ENCODE assay signal across 24 cellular contexts in genomic region chr5:139283252-139284166, GRCh38. TPM values are rescaled to one million over a fixed set of nuclear protein-coding genes. Genes with fewer than 3 reads are reported as not detected.
DNase-seq lines count a peak whose midpoint lies in the region; ATAC-seq, FAIRE-seq and TF ChIP-seq lines count a peak whose summit lies in the region.
"Had no signal": no experiment of that assay in that cellular context is flagged by ENCODE, and none has a peak within 500 bp of the region (broad histone marks: within the 10 kb centered on the region; RNA-seq: fewer than 3 reads in every experiment).

No MANE protein-coding gene starts in this region.

- H3K9me3 Mint-ChIP-seq in activated CD8-positive, alpha-beta T cell treated with anti-CD3 and anti-CD28 coated beads for 36 hours: no peaks in the 10 kb centered on the region
- no peaks in the 10 kb centered on the region for H3K9me3 Mint-ChIP-seq in activated CD8-positive, alpha-beta T cell treated with anti-CD3 and anti-CD28 coated beads, Interleukin-2, amount 10 ng/mL, durations not matched to agents 7 days and 5 days (ENCODE audit: insufficient read depth)
- no peaks in the 10 kb centered on the region for H3K9me3 Mint-ChIP-seq in HFFc6
- peaks cover 9% of the 10 kb centered on the region for H3K9me3 Mint-ChIP-seq in nephron progenitor cell
- no peaks in the 10 kb centered on the region for H3K9me3 Mint-ChIP-seq in progenitor cell of endocrine pancreas (ENCODE audit: low read depth)
- H3K9me3 Mint-ChIP-seq: natural killer cell treated with Interleukin-12 subunit alpha and Interleukin-12 subunit beta and Interleukin-15 and Interleukin-18, amount 100 ng/mL, for 72 hours had no signal

- no peak overlapping the region for H3K4me3 Mint-ChIP-seq in activated CD8-positive, alpha-beta T cell treated with anti-CD3 and anti-CD28 coated beads for 36 hours
- no peak overlapping the region for H3K4me3 Mint-ChIP-seq in activated CD8-positive, alpha-beta T cell treated with anti-CD3 and anti-CD28 coated beads, Interleukin-2, amount 10 ng/mL, durations not matched to agents 7 days and 5 days
- no peak overlapping the region for H3K4me3 Mint-ChIP-seq in HFFc6
- no peak overlapping the region for H3K4me3 Mint-ChIP-seq in nephron progenitor cell
- H3K4me3 Mint-ChIP-seq in progenitor cell of endocrine pancreas (ENCODE audit: low read depth): no peak overlapping the region
- H3K4me3 Mint-ChIP-seq: mesothelial cell of epicardium; natural killer cell treated with Interleukin-12 subunit alpha and Interleukin-12 subunit beta and Interleukin-15 and Interleukin-18, amount 100 ng/mL, for 72 hours had no signal

- H3K27me3 Mint-ChIP-seq in activated CD8-positive, alpha-beta T cell treated with anti-CD3 and anti-CD28 coated beads for 36 hours: no peaks in the 10 kb centered on the region
- H3K27me3 Mint-ChIP-seq in activated CD8-positive, alpha-beta T cell treated with anti-CD3 and anti-CD28 coated beads, Interleukin-2, amount 10 ng/mL, durations not matched to agents 7 days and 5 days (ENCODE audit: low read depth): no peaks in the 10 kb centered on the region
- no peaks in the 10 kb centered on the region for H3K27me3 Mint-ChIP-seq in HFFc6 (ENCODE audit: insufficient read depth)
- no peaks in the 10 kb centered on the region for H3K27me3 Mint-ChIP-seq in nephron progenitor cell (ENCODE audit: low read depth, poor library complexity)
- no peaks in the 10 kb centered on the region for H3K27me3 Mint-ChIP-seq in progenitor cell of endocrine pancreas
- H3K27me3 Mint-ChIP-seq: natural killer cell treated with Interleukin-12 subunit alpha and Interleukin-12 subunit beta and Interleukin-15 and Interleukin-18, amount 100 ng/mL, for 72 hours had no signal

- intact Hi-C loops in activated CD8-positive, alpha-beta T cell treated with anti-CD3 and anti-CD28 coated beads for 36 hours (cut with micrococcal nuclease): loop anchor here (10.0 kb wide), 1 partner anchor 311 kb away; no protein-coding TSS in a partner anchor
- intact Hi-C loops in GM12878 (cut with micrococcal nuclease; ENCODE audit: unreplicated experiment): no loop called here

- peaks cover 8% of the 10 kb centered on the region; the same call in 1 of the 2 replicates for H3K4me1 ChIP-seq in GM12878 (ENCODE audit: control insufficient read depth, insufficient read depth, low read length)
- H3K4me1 ChIP-seq: left lung, sigmoid colon, uterus had no signal

- no peaks in the 10 kb centered on the region for H3K27me3 ChIP-seq in GM12878 (replicated peaks in 1 of 2; ENCODE audit: control insufficient read depth in 2 of 2, insufficient read depth in 2 of 2, low read length in 1 of 2)
- H3K27me3 ChIP-seq: left lung, pancreas, sigmoid colon, uterus had no signal

- H3K79me2 ChIP-seq in GM12878 (ENCODE audit: control insufficient read depth, insufficient read depth, low read length): peaks cover 29% of the 10 kb centered on the region

- H3K4me1 Mint-ChIP-seq in activated CD8-positive, alpha-beta T cell treated with anti-CD3 and anti-CD28 coated beads for 36 hours (ENCODE audit: low read depth): peaks cover 33% of the 10 kb centered on the region
- H3K4me1 Mint-ChIP-seq in activated CD8-positive, alpha-beta T cell treated with anti-CD3 and anti-CD28 coated beads, Interleukin-2, amount 10 ng/mL, durations not matched to agents 7 days and 5 days (ENCODE audit: low read depth): peaks cover 28% of the 10 kb centered on the region
- H3K4me1 Mint-ChIP-seq in HFFc6 (ENCODE audit: low read depth) (peaks cover 31% of the 10 kb centered on the region), nephron progenitor cell (no peaks in the 10 kb centered on the region), progenitor cell of endocrine pancreas (ENCODE audit: low read depth) (peaks cover 3% of the 10 kb centered on the region)
- H3K4me1 Mint-ChIP-seq: mesothelial cell of epicardium had no signal

- POLR2A ChIA-PET in activated CD8-positive, alpha-beta T cell treated with anti-CD3 and anti-CD28 coated beads for 36 hours (lab: Charles Lee): interaction anchor here (0.6 to 30.1 kb wide), 5 partner anchors 3 to 70 kb away, joined by 3 to 384 read pairs (median 4); partner anchors contain the start of gene MATR3
- POLR2A ChIA-PET in activated CD8-positive, alpha-beta T cell treated with anti-CD3 and anti-CD28 coated beads, Interleukin-2, amount 10 ng/mL, durations not matched to agents 7 days and 5 days (lab: Charles Lee): interaction anchor here (2.0 kb wide), 1 partner anchor 10 kb away, joined by 6 read pairs; the partner anchor contains the start of gene MATR3
- POLR2A ChIA-PET in GM12878 (lab: Charles Lee) (interaction anchor here (1.5 to 1.7 kb wide), 3 partner anchors 8 to 86 kb away, joined by 3 to 9 read pairs (median 6); partner anchors contain the start of gene MATR3), HEK293T (lab: Yijun Ruan, JAX) (no interaction called here)

- H3K9ac ChIP-seq in GM12878 (ENCODE audit: control insufficient read depth, insufficient read depth, low read length): no peak overlapping the region

- TF ChIP-seq RAD21 in GM12878 (IDR thresholded peaks at IDR 0.05; ENCODE audit: insufficient read depth, low read depth, low read length): no peak

- H3K36me3 ChIP-seq in GM12878 (ENCODE audit: control insufficient read depth in 2 of 2, insufficient read depth in 2 of 2, low read length in 1 of 2): peaks cover 10 to 38% of the 10 kb centered on the region in 2 experiments
- H3K36me3 ChIP-seq: uterus had no signal

- no peak for ATAC-seq in activated CD8-positive, alpha-beta T cell treated with anti-CD3 and anti-CD28 coated beads for 36 hours
- no peak for ATAC-seq in activated CD8-positive, alpha-beta T cell treated with anti-CD3 and anti-CD28 coated beads, Interleukin-2, amount 10 ng/mL, durations not matched to agents 7 days and 5 days
- ATAC-seq in GM12878: no peak
- ATAC-seq: left lung, pancreas had no signal

- no peak for TF ChIP-seq EP300 in GM12878 (IDR thresholded peaks at IDR 0.05; ENCODE audit: borderline replicate concordance in 1 of 2, control insufficient read depth in 1 of 2, low read depth in 2 of 2, low read length in 2 of 2)

- 42% methylated on average over 2 of the region's 3 CpGs for WGBS in GM12878 (ENCODE audit: insufficient coverage, insufficient replicate concordance, low lambda C conversion rate, missing lambda C conversion rate)

- in situ Hi-C loops in GM12878 (cut with MboI): no loop called here

- peak overlapping the region; percentile 11 for H3K27ac Mint-ChIP-seq in activated CD8-positive, alpha-beta T cell treated with anti-CD3 and anti-CD28 coated beads for 36 hours
- H3K27ac Mint-ChIP-seq in activated CD8-positive, alpha-beta T cell treated with anti-CD3 and anti-CD28 coated beads, Interleukin-2, amount 10 ng/mL, durations not matched to agents 7 days and 5 days: no peak overlapping the region
- H3K27ac Mint-ChIP-seq in HFFc6: peak overlapping the region; percentile 38
- H3K27ac Mint-ChIP-seq in nephron progenitor cell: peak overlapping the region; percentile 31
- H3K27ac Mint-ChIP-seq in progenitor cell of endocrine pancreas: no peak overlapping the region
- H3K27ac Mint-ChIP-seq: mesothelial cell of epicardium; natural killer cell treated with Interleukin-12 subunit alpha and Interleukin-12 subunit beta and Interleukin-15 and Interleukin-18, amount 100 ng/mL, for 72 hours had no signal

- SMC1A ChIA-PET in GM12878 (lab: Charles Lee; ENCODE audit: uncharacterized antibody, unreplicated experiment): interaction anchor here (0.9 to 1.5 kb wide), 3 partner anchors 15 to 108 kb away, joined by 3 to 4 read pairs (median 3); no protein-coding TSS in a partner anchor

- H3K4me2 ChIP-seq in GM12878 (ENCODE audit: control insufficient read depth, insufficient read depth): no peak overlapping the region

- H3K9me3 ChIP-seq in GM12878 (replicated peaks; ENCODE audit: control insufficient read depth, insufficient read depth, low read length): no peaks in the 10 kb centered on the region
- H3K9me3 ChIP-seq: left lung, pancreas, sigmoid colon had no signal

- H2AFZ ChIP-seq in GM12878 (ENCODE audit: control insufficient read depth, low read depth, low read length): no peak overlapping the region

- CTCF ChIA-PET in activated CD8-positive, alpha-beta T cell treated with anti-CD3 and anti-CD28 coated beads for 36 hours (lab: Charles Lee): interaction anchor here (1.1 kb wide), 1 partner anchor 14 kb away, joined by 3 read pairs; no protein-coding TSS in a partner anchor
- CTCF ChIA-PET in activated CD8-positive, alpha-beta T cell treated with anti-CD3 and anti-CD28 coated beads, Interleukin-2, amount 10 ng/mL, durations not matched to agents 7 days and 5 days (lab: Charles Lee): interaction anchor here (1.4 kb wide), 1 partner anchor 10 kb away, joined by 5 read pairs; the partner anchor contains the start of gene MATR3
- CTCF ChIA-PET in GM12878 (lab: Yijun Ruan, JAX) (no interaction called here), HEK293T (lab: Yijun Ruan, JAX) (no interaction called here)

- FAIRE-seq in GM12878 (lab: Jason Lieb, UNC): no peak
- FAIRE-seq: D721Med, HTR-8/SVneo, pancreas had no signal

- no peak for TF ChIP-seq CTCF in activated CD8-positive, alpha-beta T cell treated with anti-CD3 and anti-CD28 coated beads for 36 hours (IDR thresholded peaks at IDR 0.05)
- TF ChIP-seq CTCF in HFFc6 (IDR thresholded peaks at IDR 0.05) (no peak), GM12878 (IDR thresholded peaks at IDR 0.05 in 2 of 3, conservative IDR thresholded peaks at IDR 0.05 in 1 of 3; ENCODE audit: control insufficient read depth in 2 of 3, extremely low read depth in 1 of 3, insufficient read depth in 1 of 3, low read depth in 3 of 3, low read length in 3 of 3) (no peak), nephron progenitor cell (IDR thresholded peaks at IDR 0.05) (no peak), progenitor cell of endocrine pancreas (IDR thresholded peaks at IDR 0.05; ENCODE audit: unreplicated experiment) (no peak)

- DNase-seq in activated CD8-positive, alpha-beta T cell treated with anti-CD3 and anti-CD28 coated beads for 36 hours: no peak
- no peak for DNase-seq in activated CD8-positive, alpha-beta T cell treated with anti-CD3 and anti-CD28 coated beads, Interleukin-2, amount 10 ng/mL, durations not matched to agents 7 days and 5 days
- DNase-seq in HFFc6: no peak
- no peak for DNase-seq in GM12878 (ENCODE audit: low read depth, low spot score)
- no peak for DNase-seq in nephron progenitor cell
- DNase-seq in HEK293T (ENCODE audit: extremely low spot score): no peak
- DNase-seq in progenitor cell of endocrine pancreas (ENCODE audit: low spot score, unreplicated experiment): no peak
- DNase-seq in mesenteric fat pad (ENCODE audit: low spot score): no peak
- DNase-seq: activated gamma-delta T cell treated with Interleukin-2 at 50 U/mL for 16 hours; aorta; left lung; NCI-H1048; NCI-H187 treated with DMSO at 0.1 percent for 48 hours; NCI-H226; NCI-H774; pancreas; sigmoid colon; stimulated activated CD8-positive, alpha-beta memory T cell treated with anti-CD3 and anti-CD28 coated beads, Interleukin-4, amount 100 ng/mL, for 48 hours; uterus had no signal

- RAD21 ChIA-PET in GM12878 (lab: Charles Lee; ENCODE audit: unreplicated experiment): interaction anchor here (0.9 kb wide), 1 partner anchor 14 kb away, joined by 3 read pairs; no protein-coding TSS in a partner anchor

- H3K36me3 Mint-ChIP-seq in activated CD8-positive, alpha-beta T cell treated with anti-CD3 and anti-CD28 coated beads for 36 hours (ENCODE audit: low read depth): peaks cover 70% of the 10 kb centered on the region
- H3K36me3 Mint-ChIP-seq in activated CD8-positive, alpha-beta T cell treated with anti-CD3 and anti-CD28 coated beads, Interleukin-2, amount 10 ng/mL, durations not matched to agents 7 days and 5 days (ENCODE audit: low read depth): peaks cover 69% of the 10 kb centered on the region
- H3K36me3 Mint-ChIP-seq in HFFc6 (ENCODE audit: low read depth) (peaks cover 61% of the 10 kb centered on the region), nephron progenitor cell (ENCODE audit: low read depth) (peaks cover 76% of the 10 kb centered on the region), progenitor cell of endocrine pancreas (ENCODE audit: insufficient read depth) (peaks cover 12% of the 10 kb centered on the region)

- no peak for TF ChIP-seq POLR2A in GM12878 (IDR thresholded peaks at IDR 0.05; ENCODE audit: low read depth, low read length)

- H3K4me3 ChIP-seq in GM12878: no peak overlapping the region
- H3K4me3 ChIP-seq: left lung, pancreas, sigmoid colon, uterus had no signal

- H3K27ac ChIP-seq in GM12878 (ENCODE audit: control insufficient read depth, insufficient read depth): peak overlapping the region; percentile 10; the same call in 1 of the 2 replicates
- H3K27ac ChIP-seq: epithelial cell of prostate, left lung, pancreas, sigmoid colon, uterus had no signal

- TSS peak; percentile 1 for BruUV-seq in GM12878 (replicated peaks; lab: Mats Ljungman, UMichigan)

- H4K20me1 ChIP-seq in GM12878 (ENCODE audit: control insufficient read depth, insufficient read depth): no peaks in the 10 kb centered on the region

RNA-seq across cellular contexts. Expression of gene MATR3, which starts 10.0 kb away (rescaled TPM):
- total RNA-seq in activated CD8-positive, alpha-beta T cell treated with anti-CD3 and anti-CD28 coated beads for 36 hours: 100 to 1,000 TPM; 181 to 209 TPM
- total RNA-seq in activated CD8-positive, alpha-beta T cell treated with anti-CD3 and anti-CD28 coated beads, Interleukin-2, amount 10 ng/mL, durations not matched to agents 7 days and 5 days: 100 to 1,000 TPM; 174 to 176 TPM
- 100 to 1,000 TPM; 117 to 179 (median 140) TPM for total RNA-seq in HFFc6 (2021; fragmentation: NEBNext Ultra II Directional; extraction: Animal tissue kit (Norgen Biotek cat#: 25700))
- 599 and 630 TPM in 2 replicates for total RNA-seq in GM12878 (2013; cell fraction: nucleolus; rRNA removed)
- total RNA-seq in GM12878 (2014; rRNA removed) (134 and 173 TPM in 2 replicates), GM12878 (2014; rRNA removed; fragmentation: Illumina TruSeq; extraction: Trizol) (394 and 401 TPM in 2 replicates), GM12878 (2021) (180 and 213 TPM in 2 replicates), progenitor cell of endocrine pancreas (324 and 336 TPM in 2 replicates), mesenteric fat pad (115 TPM)
- polyA plus RNA-seq in GM12878 (2011; ENCODE audit: low read depth): 70.2 TPM
- polyA plus RNA-seq in GM12878 (2011; rRNA removed) (230 and 407 TPM in 2 replicates), GM12878 (2014; fragmentation: Illumina TruSeq; extraction: Trizol) (276 and 414 TPM in 2 replicates), GM12878 (2014; fragmentation: Nextera tagmentation; extraction: Ambion mirVana) (100 to 1,000 TPM; 149 to 187 TPM), GM12878 (2014; rRNA removed) (194 and 201 TPM in 2 replicates), GM12878 (2016; fragmentation: Nextera tagmentation; extraction: Ambion mirVana) (100 to 1,000 TPM; 347 to 380 TPM)
- polyA plus RNA-seq in GM12878 (2011; cell fraction: cytosol; rRNA removed): 102 and 125 TPM in 2 replicates
- 123 and 141 TPM in 2 replicates for polyA plus RNA-seq in GM12878 (2011; cell fraction: nucleus; rRNA removed)
- polyA plus RNA-seq in GM12878 (2012): 146 and 152 TPM in 2 replicates
- polyA minus RNA-seq in GM12878 (2011; rRNA and poly(A)+ RNA removed): 284 and 298 TPM in 2 replicates
- 79.1 and 117 TPM in 2 replicates for polyA minus RNA-seq in GM12878 (2011; cell fraction: cytosol; rRNA and poly(A)+ RNA removed)
- 110 and 161 TPM in 2 replicates for polyA minus RNA-seq in GM12878 (2011; cell fraction: nucleus; rRNA and poly(A)+ RNA removed)

RNA-seq across cellular contexts. Expression of gene PAIP2, which starts 58.1 kb away (rescaled TPM):
- 100 to 1,000 TPM; 110 to 113 TPM for total RNA-seq in activated CD8-positive, alpha-beta T cell treated with anti-CD3 and anti-CD28 coated beads for 36 hours
- 10 to 100 TPM; 90.7 to 93.5 TPM for total RNA-seq in activated CD8-positive, alpha-beta T cell treated with anti-CD3 and anti-CD28 coated beads, Interleukin-2, amount 10 ng/mL, durations not matched to agents 7 days and 5 days
- 10 to 100 TPM; 55.1 to 64.8 (median 59.8) TPM for total RNA-seq in HFFc6 (2021; fragmentation: NEBNext Ultra II Directional; extraction: Animal tissue kit (Norgen Biotek cat#: 25700))
- 42.6 and 50.2 TPM in 2 replicates for total RNA-seq in GM12878 (2013; cell fraction: nucleolus; rRNA removed)
- total RNA-seq in GM12878 (2014; rRNA removed): 49.9 and 55.2 TPM in 2 replicates
- 57.6 and 58.4 TPM in 2 replicates for total RNA-seq in GM12878 (2014; rRNA removed; fragmentation: Illumina TruSeq; extraction: Trizol)
- total RNA-seq in GM12878 (2021): 60.5 and 71.1 TPM in 2 replicates
- polyA plus RNA-seq in GM12878 (2011; ENCODE audit: low read depth): 70.0 TPM
- polyA plus RNA-seq in GM12878 (2011; rRNA removed): 143 and 198 TPM in 2 replicates
- 55.0 and 60.8 TPM in 2 replicates for polyA plus RNA-seq in GM12878 (2011; cell fraction: cytosol; rRNA removed)
- polyA plus RNA-seq in GM12878 (2011; cell fraction: nucleus; rRNA removed): 32.5 and 35.7 TPM in 2 replicates
- 95.1 and 144 TPM in 2 replicates for polyA plus RNA-seq in GM12878 (2012)
- 105 and 125 TPM in 2 replicates for polyA plus RNA-seq in GM12878 (2014; fragmentation: Illumina TruSeq; extraction: Trizol)
- polyA plus RNA-seq in GM12878 (2014; fragmentation: Nextera tagmentation; extraction: Ambion mirVana): 100 to 1,000 TPM; 100 to 113 TPM
- 51.8 and 67.3 TPM in 2 replicates for polyA plus RNA-seq in GM12878 (2014; rRNA removed)
- 100 to 1,000 TPM; 153 to 154 TPM for polyA plus RNA-seq in GM12878 (2016; fragmentation: Nextera tagmentation; extraction: Ambion mirVana)
- 35.6 and 57.1 TPM in 2 replicates for polyA minus RNA-seq in GM12878 (2011; rRNA and poly(A)+ RNA removed)
- polyA minus RNA-seq in GM12878 (2011; cell fraction: cytosol; rRNA and poly(A)+ RNA removed): 26.6 and 28.4 TPM in 2 replicates
- polyA minus RNA-seq in GM12878 (2011; cell fraction: nucleus; rRNA and poly(A)+ RNA removed): 12.2 and 16.5 TPM in 2 replicates
- 92.3 and 97.4 TPM in 2 replicates for total RNA-seq in progenitor cell of endocrine pancreas
- 79.3 TPM for total RNA-seq in mesenteric fat pad

Comparison
In these comparisons a context has a peak if more than half of its experiments do, and no peak if none do; other contexts are left out.
1. H3K27ac Mint-ChIP-seq: peak in activated CD8-positive, alpha-beta T cell treated with anti-CD3 and anti-CD28 coated beads for 36 hours (single experiment), HFFc6 (single experiment) and nephron progenitor cell (single experiment); none in activated CD8-positive, alpha-beta T cell treated with anti-CD3 and anti-CD28 coated beads, Interleukin-2, amount 10 ng/mL, durations not matched to agents 7 days and 5 days (single experiment) and progenitor cell of endocrine pancreas (single experiment).
2. CTCF ChIA-PET loops: an anchor here in activated CD8-positive, alpha-beta T cell treated with anti-CD3 and anti-CD28 coated beads for 36 hours (1.1 kb wide) and activated CD8-positive, alpha-beta T cell treated with anti-CD3 and anti-CD28 coated beads, Interleukin-2, amount 10 ng/mL, durations not matched to agents 7 days and 5 days (1.4 kb wide); none called in GM12878 and HEK293T.